Comparison of ENCODE assay signal across 13 cellular contexts in the genomic region with DNA sequence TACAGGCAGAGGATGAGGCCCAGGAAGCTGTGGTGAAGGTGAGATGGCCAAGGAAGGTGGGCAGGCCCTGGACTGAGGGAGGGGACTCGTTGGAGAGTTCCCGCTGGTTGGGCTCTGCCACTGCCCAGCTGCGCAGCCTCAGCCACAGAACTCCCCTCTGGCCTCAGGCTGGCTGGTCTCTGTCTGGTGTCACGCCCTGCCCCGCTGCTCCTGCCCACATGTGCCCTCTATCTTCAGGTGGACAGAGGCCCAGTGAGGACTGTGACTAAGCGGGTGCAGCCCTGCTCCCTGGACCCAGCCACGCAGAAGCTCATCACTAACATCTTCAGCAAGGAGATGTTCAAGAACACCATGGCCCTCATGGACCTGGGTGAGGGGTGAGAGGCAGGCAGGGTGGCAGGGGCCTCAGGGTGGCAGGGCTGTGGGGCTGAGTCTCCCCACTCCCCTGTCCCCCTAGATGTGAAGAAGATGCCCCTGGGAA. TPM values are rescaled to one million over a fixed set of nuclear protein-coding genes. Genes with fewer than 3 reads are reported as not detected.
"Had no signal": no experiment of that assay in that cellular context is flagged by ENCODE, and none has a peak within 500 bp of the region (broad histone marks: within the 10 kb centered on the region; RNA-seq: fewer than 3 reads in every experiment).

No MANE protein-coding gene starts in this region.

- H3K27ac ChIP-seq: adrenal gland, cardiac muscle cell, esophagus muscularis mucosa, hepatocyte, left ventricle myocardium inferior had no signal

- DNase-seq: activated B cell treated with CpG ODN at 0.5 μM for 24 hours; activated CD4-positive, alpha-beta T cell treated with anti-CD3 and anti-CD28 coated beads, Interleukin-2, amount 10 ng/mL, durations not matched to agents 24 days and 14 days; activated naive CD4-positive, alpha-beta T cell treated with anti-CD3 and anti-CD28 coated beads, Interleukin-2, amount 10 ng/mL, durations not matched to agents 7 days and 5 days; left ventricle myocardium inferior; mesendoderm; stimulated activated CD4-positive, alpha-beta T cell treated with anti-CD3 and anti-CD28 coated beads, Interleukin-12 subunit alpha, Interleukin-12 subunit beta, amount 100 ng/mL, for 4 hours; stimulated activated CD4-positive, alpha-beta T cell treated with anti-CD3 and anti-CD28 coated beads, Interleukin-2, amount 100 ng/mL, for 24 hours had no signal

- H3K27me3 ChIP-seq: adrenal gland, cardiac muscle cell, esophagus muscularis mucosa, hepatocyte had no signal

- H3K4me2 ChIP-seq: hepatocyte had no signal

- H3K36me3 ChIP-seq: cardiac muscle cell had no signal

- H3K9me3 ChIP-seq: adrenal gland, esophagus muscularis mucosa, left ventricle myocardium inferior had no signal

- H3K4me3 ChIP-seq: adrenal gland, cardiac muscle cell, esophagus muscularis mucosa, hepatocyte, left ventricle myocardium inferior had no signal

- H2AFZ ChIP-seq: hepatocyte had no signal

RNA-seq across cellular contexts. Expression of a gene that starts 10.6 kb away (rescaled TPM):
- total RNA-seq: activated B cell treated with CpG ODN at 0.5 μM for 24 hours; activated CD4-positive, alpha-beta T cell treated with anti-CD3 and anti-CD28 coated beads, Interleukin-2, amount 10 ng/mL, durations not matched to agents 24 days and 14 days; hepatocyte; urinary bladder had no signal
- polyA plus RNA-seq: keratinocyte had no signal
